Comparison of ENCODE assay signal across 33 cellular contexts in the genomic region with DNA sequence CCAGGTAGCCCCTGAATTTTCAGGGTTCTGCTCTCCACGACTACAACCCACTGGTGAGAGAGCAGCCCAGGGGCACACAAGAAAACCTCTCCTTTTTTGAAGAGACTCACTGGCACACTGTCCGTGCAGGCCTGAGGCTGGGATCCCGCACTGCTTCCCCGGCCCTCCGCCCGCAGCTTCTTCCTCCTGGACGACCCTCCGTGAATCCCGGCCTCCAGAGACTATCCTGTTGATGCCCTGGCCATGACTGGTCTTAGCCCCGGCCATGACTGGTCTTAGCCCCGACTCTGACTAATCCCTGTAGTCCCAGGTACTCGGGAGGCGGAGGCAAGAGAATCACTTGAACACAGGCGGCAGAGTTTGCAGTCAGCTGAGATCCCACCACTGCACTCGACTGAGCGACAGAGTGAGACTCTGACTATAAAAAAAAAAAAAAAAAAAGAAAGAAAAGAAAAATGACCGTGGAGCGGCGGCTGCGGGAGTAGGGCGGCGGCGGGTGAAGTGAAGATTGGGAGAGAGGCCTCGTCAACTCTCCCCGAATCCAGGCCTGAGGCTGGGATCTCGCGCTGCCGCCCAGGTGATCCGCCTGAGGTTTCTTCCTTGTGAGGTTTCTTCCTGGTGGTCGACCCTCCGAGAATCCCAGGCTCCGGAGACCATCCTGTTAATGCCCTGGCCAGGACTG.
"Had no signal": no experiment of that assay in that cellular context is flagged by ENCODE, and none has a peak within 500 bp of the region (broad histone marks: within the 10 kb centered on the region; RNA-seq: fewer than 3 reads in every experiment).

No MANE protein-coding gene starts in this region.

- H3K4me3 Mint-ChIP-seq: activated B cell treated with CpG ODN at 0.5 μM for 24 hours; activated CD4-positive, alpha-beta memory T cell treated with anti-CD3 and anti-CD28 coated beads for 36 hours; activated CD4-positive, alpha-beta T cell treated with anti-CD3 and anti-CD28 coated beads, Interleukin-2, amount 10 ng/mL, durations not matched to agents 24 days and 14 days; activated CD8-positive, alpha-beta T cell treated with anti-CD3 and anti-CD28 coated beads for 36 hours; activated naive CD4-positive, alpha-beta T cell treated with anti-CD3 and anti-CD28 coated beads for 36 hours; activated naive CD8-positive, alpha-beta T cell treated with anti-CD3 and anti-CD28 coated beads for 36 hours; activated T-cell treated with anti-CD3 and anti-CD28 coated beads, Interleukin-2, amount 50 U/mL, for 4 hours; activated T-cell treated with anti-CD3 and anti-CD28 coated beads, Interleukin-2, amount 50 U/mL, for 72 hours; activated T-helper 1 cell treated with anti-CD3 and anti-CD28 coated beads, Interleukin-12 subunit alpha, Interleukin-12 subunit beta, Interleukin-2, Interleukin-4 antibody, amounts not matched to agents 30 ng/mL and 10 ng/mL and 1 ng/mL, durations not matched to agents 14 hours and 24 hours and 36 hours; activated T-helper 17 cell treated with anti-CD3 and anti-CD28 coated beads, Interleukin-2, amount 50 U/mL, for 72 hours; central memory CD8-positive, alpha-beta T cell; T-helper 1 cell treated with Interleukin-12 subunit alpha and Interleukin-12 subunit beta and Interleukin-4 antibody, amounts not matched to agents 30 μg/mL and 1 μg/mL, for 36 hours; T-helper 2 cell treated with Interferon-gamma antibody and Interleukin-4, amounts not matched to agents 5 μg/mL and 100 μg/mL, for 36 hours had no signal

- H3K4me1 Mint-ChIP-seq: activated B cell treated with CpG ODN at 0.5 μM for 24 hours; activated CD4-positive, alpha-beta T cell treated with anti-CD3 and anti-CD28 coated beads, Interleukin-2, amount 10 ng/mL, durations not matched to agents 24 days and 14 days; activated naive CD8-positive, alpha-beta T cell treated with anti-CD3 and anti-CD28 coated beads for 36 hours; activated T-helper 17 cell treated with anti-CD3 and anti-CD28 coated beads, Interleukin-2, amount 50 U/mL, for 72 hours; central memory CD8-positive, alpha-beta T cell had no signal

- DNase-seq: activated B cell treated with CpG ODN at 0.5 μM for 24 hours; activated CD4-positive, alpha-beta memory T cell treated with anti-CD3 and anti-CD28 coated beads for 36 hours; activated CD4-positive, alpha-beta T cell treated with anti-CD3 and anti-CD28 coated beads for 4 hours; activated CD4-positive, alpha-beta T cell treated with anti-CD3 and anti-CD28 coated beads, Interleukin-2, amount 10 ng/mL, durations not matched to agents 24 days and 14 days; activated CD4-positive, alpha-beta T cell treated with anti-CD3 and anti-CD28 coated beads, Interleukin-2, amount 50 U/mL, for 1 hour; activated CD4-positive, alpha-beta T cell treated with anti-CD3 and anti-CD28 coated beads, Interleukin-2, amount 50 U/mL, for 4 hours; activated CD4-positive, CD25-positive, alpha-beta regulatory T cell treated with anti-CD3 and anti-CD28 coated beads, Interleukin-2, amount 50 U/mL, for 72 hours; activated CD8-positive, alpha-beta memory T cell treated with anti-CD3 and anti-CD28 coated beads, Interleukin-2, amount 50 U/mL, for 4 hours; activated CD8-positive, alpha-beta T cell treated with anti-CD3 and anti-CD28 coated beads for 36 hours; activated effector memory CD4-positive, alpha-beta T cell treated with anti-CD3 and anti-CD28 coated beads, Interleukin-2, amount 50 U/mL, for 16 hours; activated gamma-delta T cell treated with Interleukin-2 at 50 U/mL for 16 hours; activated naive CD4-positive, alpha-beta T cell; activated naive CD4-positive, alpha-beta T cell treated with anti-CD3 and anti-CD28 coated beads for 36 hours; activated naive CD4-positive, alpha-beta T cell treated with anti-CD3 and anti-CD28 coated beads, Interleukin-2, amount 50 U/mL, for 16 hours; activated naive CD8-positive, alpha-beta T cell treated with anti-CD3 and anti-CD28 coated beads for 36 hours; activated T-cell treated with anti-CD3 and anti-CD28 coated beads for 4 hours; activated T-cell treated with anti-CD3 and anti-CD28 coated beads, Interleukin-2, amount 50 U/mL, for 1 hour; activated T-cell treated with anti-CD3 and anti-CD28 coated beads, Interleukin-2, amount 50 U/mL, for 4 hours; activated T-cell treated with anti-CD3 and anti-CD28 coated beads, Interleukin-2, amount 50 U/mL, for 72 hours; amniotic stem cell; body of pancreas; brain microvascular endothelial cell; caudate nucleus; cerebellar nuclear complex; T-helper 1 cell; T-helper 2 cell; T-helper 9 cell had no signal

- H3K27ac Mint-ChIP-seq: activated B cell treated with CpG ODN at 0.5 μM for 24 hours; activated CD4-positive, alpha-beta memory T cell treated with anti-CD3 and anti-CD28 coated beads for 36 hours; activated CD4-positive, alpha-beta T cell treated with anti-CD3 and anti-CD28 coated beads, Interleukin-2, amount 10 ng/mL, durations not matched to agents 24 days and 14 days; activated CD8-positive, alpha-beta T cell treated with anti-CD3 and anti-CD28 coated beads for 36 hours; activated naive CD4-positive, alpha-beta T cell treated with anti-CD3 and anti-CD28 coated beads for 36 hours; activated naive CD4-positive, alpha-beta T cell treated with anti-CD3 and anti-CD28 coated beads, Interleukin-2, amount 50 U/mL, for 72 hours; activated naive CD8-positive, alpha-beta T cell treated with anti-CD3 and anti-CD28 coated beads for 36 hours; activated T-cell treated with anti-CD3 and anti-CD28 coated beads, Interleukin-2, amount 50 U/mL, for 72 hours; activated T-helper 1 cell treated with anti-CD3 and anti-CD28 coated beads, Interleukin-12 subunit alpha, Interleukin-12 subunit beta, Interleukin-2, Interleukin-4 antibody, amounts not matched to agents 30 ng/mL and 10 ng/mL and 1 ng/mL, durations not matched to agents 14 hours and 24 hours and 36 hours; activated T-helper 17 cell treated with anti-CD3 and anti-CD28 coated beads, Interleukin-2, amount 50 U/mL, for 72 hours; T-helper 1 cell treated with Interleukin-12 subunit alpha and Interleukin-12 subunit beta and Interleukin-4 antibody, amounts not matched to agents 30 μg/mL and 1 μg/mL, for 36 hours; T-helper 2 cell treated with Interferon-gamma antibody and Interleukin-4, amounts not matched to agents 5 μg/mL and 100 μg/mL, for 36 hours had no signal

- H3K27me3 Mint-ChIP-seq: activated B cell treated with CpG ODN at 0.5 μM for 24 hours; activated CD4-positive, alpha-beta memory T cell treated with anti-CD3 and anti-CD28 coated beads for 36 hours; activated CD4-positive, alpha-beta T cell treated with anti-CD3 and anti-CD28 coated beads, Interleukin-2, amount 10 ng/mL, durations not matched to agents 24 days and 14 days; activated CD8-positive, alpha-beta T cell treated with anti-CD3 and anti-CD28 coated beads for 36 hours; activated naive CD8-positive, alpha-beta T cell treated with anti-CD3 and anti-CD28 coated beads for 36 hours; activated T-helper 17 cell treated with anti-CD3 and anti-CD28 coated beads, Interleukin-2, amount 50 U/mL, for 72 hours; central memory CD8-positive, alpha-beta T cell had no signal

- H3K36me3 Mint-ChIP-seq: activated CD4-positive, alpha-beta memory T cell treated with anti-CD3 and anti-CD28 coated beads for 36 hours had no signal

- ATAC-seq: activated CD8-positive, alpha-beta T cell treated with anti-CD3 and anti-CD28 coated beads for 36 hours; activated naive CD4-positive, alpha-beta T cell treated with anti-CD3 and anti-CD28 coated beads, Interleukin-2, amount 50 U/mL, for 72 hours; activated T-cell treated with anti-CD3 and anti-CD28 coated beads, Interleukin-2, amount 50 U/mL, for 4 hours; activated T-cell treated with anti-CD3 and anti-CD28 coated beads, Interleukin-2, amount 50 U/mL, for 72 hours; activated T-helper 17 cell treated with anti-CD3 and anti-CD28 coated beads, Interleukin-2, amount 50 U/mL, for 72 hours; body of pancreas had no signal
